In genomic region chr6:100322886-100323285, GRCh38 we compare ENCODE assay signal across 17 cellular contexts.
"Had no signal": no experiment of that assay in that cellular context is flagged by ENCODE, and none has a peak within 500 bp of the region (broad histone marks: within the 10 kb centered on the region; RNA-seq: fewer than 3 reads in every experiment).

No MANE protein-coding gene starts in this region.

- DNase-seq: activated CD4-positive, alpha-beta T cell treated with anti-CD3 and anti-CD28 coated beads, Interleukin-2, amount 10 ng/mL, durations not matched to agents 7 days and 5 days; activated CD4-positive, alpha-beta T cell treated with anti-CD3 and anti-CD28 coated beads, Interleukin-2, amount 50 U/mL, for 48 hours; activated CD8-positive, alpha-beta T cell treated with anti-CD3 and anti-CD28 coated beads, Interleukin-2, amount 10 ng/mL, durations not matched to agents 7 days and 5 days; activated gamma-delta T cell treated with Interleukin-2 at 50 U/mL for 16 hours; activated naive CD4-positive, alpha-beta T cell treated with anti-CD3 and anti-CD28 coated beads for 36 hours; activated T-cell treated with anti-CD3 and anti-CD28 coated beads, Interleukin-2, amount 50 U/mL, for 24 hours; adrenal gland; anterior cingulate cortex; caudate nucleus; cerebellar nuclear complex; NCI-H1436 treated with DMSO at 0.1 percent for 48 hours; NCI-H187 treated with DMSO at 0.1 percent for 48 hours; NCI-H2081; NCI-H524; PC-9; SHP77; T1000 had no signal
